ENCODE assay signal across 8 cellular contexts in the genomic region with DNA sequence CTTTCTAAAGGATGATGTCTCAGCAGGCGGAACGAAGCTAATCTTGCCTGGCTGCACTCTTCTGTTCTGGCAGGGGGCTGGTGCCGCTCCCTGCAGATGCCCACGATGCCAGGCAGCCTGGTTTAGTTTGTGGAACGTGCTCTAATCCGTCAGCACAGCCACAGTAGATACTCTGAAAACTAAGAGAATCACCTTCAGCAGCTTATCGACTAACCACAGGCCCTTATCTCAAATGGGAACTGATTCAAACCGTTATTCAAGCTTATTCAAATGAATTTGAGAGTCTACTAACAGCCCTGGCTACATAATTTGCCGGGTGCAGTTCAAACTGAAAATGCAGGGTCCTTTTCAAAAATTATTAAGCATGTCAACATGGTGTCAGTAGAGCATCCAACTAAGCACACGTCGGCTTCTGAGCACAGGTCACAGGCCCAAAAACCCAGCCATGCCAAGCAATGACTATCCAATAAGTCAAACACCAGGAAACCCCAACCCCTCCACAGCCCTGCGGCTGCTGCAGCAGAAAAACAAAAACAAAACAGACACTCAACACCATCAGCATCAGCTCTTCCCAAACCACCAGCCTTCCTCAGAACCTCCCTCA.
A peak's percentile ranks its signal among the peaks of the same experiment; 100 is the strongest.
DNase-seq lines count a peak whose midpoint lies in the region; ATAC-seq and TF ChIP-seq lines count a peak whose summit lies in the region.

No MANE protein-coding gene starts in this region.

- H3K27me3 Mint-ChIP-seq in CD8-positive, alpha-beta T cell (ENCODE audit: low read depth): peaks cover 11% of the 10 kb centered on the region
- H3K27me3 Mint-ChIP-seq in activated T-cell treated with anti-CD3 and anti-CD28 coated beads, Interleukin-2, amount 50 U/mL, for 24 hours: peaks cover 4% of the 10 kb centered on the region

- H3K27me3 ChIP-seq in CD8-positive, alpha-beta T cell (ENCODE audit: insufficient read depth, low read length): no peaks in the 10 kb centered on the region
- no peaks in the 10 kb centered on the region for H3K27me3 ChIP-seq in right cardiac atrium (ENCODE audit: control insufficient read depth, insufficient read depth)

- peak; percentile 39 for ATAC-seq in CD8-positive, alpha-beta T cell
- peak; percentile 50 for ATAC-seq in HG02885 (IDR thresholded peaks at IDR 0.05; ENCODE audit: poor library complexity, unreplicated experiment)
- peak in 1 of 2 donors; percentile 23 for ATAC-seq in right cardiac atrium
- no peak for ATAC-seq in HG03280 (IDR thresholded peaks at IDR 0.05; ENCODE audit: unreplicated experiment)
- ATAC-seq in HG03135 (IDR thresholded peaks at IDR 0.05; ENCODE audit: unreplicated experiment): no peak

- no peaks in the 10 kb centered on the region for H3K9me3 ChIP-seq in CD8-positive, alpha-beta T cell (ENCODE audit: low read length)
- no peaks in the 10 kb centered on the region for H3K9me3 ChIP-seq in right cardiac atrium (ENCODE audit: control insufficient read depth, low read length)

- POLR2A ChIA-PET in CD8-positive, alpha-beta T cell (lab: Charles Lee): interaction anchor here (1.7 kb wide), 1 partner anchor 207 kb away, joined by 7 read pairs; no protein-coding TSS in a partner anchor

- H3K4me3 Mint-ChIP-seq in CD8-positive, alpha-beta T cell: peak overlapping the region; percentile 60
- H3K4me3 Mint-ChIP-seq in activated T-cell treated with anti-CD3 and anti-CD28 coated beads, Interleukin-2, amount 50 U/mL, for 24 hours: peak overlapping the region; percentile 66

- H3K27ac ChIP-seq in CD8-positive, alpha-beta T cell (ENCODE audit: low read depth, low read length): no peak overlapping the region
- peak overlapping the region; percentile 61 for H3K27ac ChIP-seq in right cardiac atrium (ENCODE audit: low read length)

- no peak for TF ChIP-seq CTCF in CD8-positive, alpha-beta T cell (IDR thresholded peaks at IDR 0.05)

- H3K4me1 ChIP-seq in CD8-positive, alpha-beta T cell (ENCODE audit: insufficient read depth, low read length): peaks cover 14% of the 10 kb centered on the region
- H3K4me1 ChIP-seq in right cardiac atrium (ENCODE audit: control insufficient read depth, insufficient read depth, low read length): peaks cover 5% of the 10 kb centered on the region

- no peak overlapping the region for H3K4me3 ChIP-seq in CD8-positive, alpha-beta T cell (ENCODE audit: low read depth, low read length)
- peak overlapping the region; percentile 96 for H3K4me3 ChIP-seq in right cardiac atrium (ENCODE audit: low read length)

- WGBS in right cardiac atrium: 37% methylated on average over 12 of the region's 12 CpGs

- H3K4me1 Mint-ChIP-seq in CD8-positive, alpha-beta T cell (ENCODE audit: low read depth): peaks cover 33% of the 10 kb centered on the region
- peaks cover 52% of the 10 kb centered on the region for H3K4me1 Mint-ChIP-seq in activated T-cell treated with anti-CD3 and anti-CD28 coated beads, Interleukin-2, amount 50 U/mL, for 24 hours (ENCODE audit: low read depth)

- no peaks in the 10 kb centered on the region for H3K9me3 Mint-ChIP-seq in CD8-positive, alpha-beta T cell
- no peaks in the 10 kb centered on the region for H3K9me3 Mint-ChIP-seq in activated T-cell treated with anti-CD3 and anti-CD28 coated beads, Interleukin-2, amount 50 U/mL, for 24 hours

- intact Hi-C loops in CD8-positive, alpha-beta T cell (cut with DNase I, micrococcal nuclease): loop anchor here (2.0 to 5.0 kb wide), 2 partner anchors 335 to 357 kb away; a partner anchor contains a TSS
- intact Hi-C loops in right cardiac atrium (cut with DNase I): loop anchor here in 3 of 4 donors (5.0 to 10.0 kb wide), 3 partner anchors 205 to 335 kb away; a partner anchor contains a TSS

- peak in 3 of 7 experiments; percentile 9 to 52 (median 14) for DNase-seq in CD8-positive, alpha-beta T cell
- peak; percentile 43 for DNase-seq in activated T-cell treated with anti-CD3 and anti-CD28 coated beads, Interleukin-2, amount 50 U/mL, for 24 hours
- no peak for DNase-seq in right cardiac atrium
- peak; percentile 29 for DNase-seq in smooth muscle cell of the brain vasculature (ENCODE audit: low read depth, low spot score)
- no peak for DNase-seq in NCI-H2107 treated with DMSO at 0.1 percent for 48 hours (lab: John Stamatoyannopoulos, UW; ENCODE audit: unreplicated experiment)

- H3K36me3 Mint-ChIP-seq in CD8-positive, alpha-beta T cell: no peaks in the 10 kb centered on the region
- no peaks in the 10 kb centered on the region for H3K36me3 Mint-ChIP-seq in activated T-cell treated with anti-CD3 and anti-CD28 coated beads, Interleukin-2, amount 50 U/mL, for 24 hours (ENCODE audit: low read depth)

- CTCF ChIA-PET in CD8-positive, alpha-beta T cell (lab: Charles Lee): no interaction called here

- H3K27ac Mint-ChIP-seq in CD8-positive, alpha-beta T cell: peak overlapping the region; percentile 58
- peak overlapping the region; percentile 63 for H3K27ac Mint-ChIP-seq in activated T-cell treated with anti-CD3 and anti-CD28 coated beads, Interleukin-2, amount 50 U/mL, for 24 hours

- H3K36me3 ChIP-seq in CD8-positive, alpha-beta T cell (ENCODE audit: insufficient read depth, low read length): no peaks in the 10 kb centered on the region

Comparison
In these comparisons a context has a peak if more than half of its experiments do, and no peak if none do; other contexts are left out.
1. ATAC-seq: peak in CD8-positive, alpha-beta T cell (single experiment) and HG02885 (single experiment); none in HG03280 (single experiment) and HG03135 (single experiment).
2. DNase-seq: peak in activated T-cell treated with anti-CD3 and anti-CD28 coated beads, Interleukin-2, amount 50 U/mL, for 24 hours (single experiment) and smooth muscle cell of the brain vasculature (single experiment); none in right cardiac atrium (0 of 3) and NCI-H2107 treated with DMSO at 0.1 percent for 48 hours (single experiment).